Comparison of ENCODE assay signal across 21 cellular contexts in genomic region chr12:79988368-79988767, GRCh38. TPM values are rescaled to one million over a fixed set of nuclear protein-coding genes. Genes with fewer than 3 reads are reported as not detected.
DNase-seq lines count a peak whose midpoint lies in the region; ATAC-seq and TF ChIP-seq lines count a peak whose summit lies in the region.
"Had no signal": no experiment of that assay in that cellular context is flagged by ENCODE, and none has a peak within 500 bp of the region (broad histone marks: within the 10 kb centered on the region; RNA-seq: fewer than 3 reads in every experiment).

No MANE protein-coding gene starts in this region.

- H3K4me3 Mint-ChIP-seq in effector memory CD8-positive, alpha-beta T cell: no peak overlapping the region
- H3K4me3 Mint-ChIP-seq: activated naive CD8-positive, alpha-beta T cell treated with anti-CD3 and anti-CD28 coated beads for 36 hours; activated T-cell treated with anti-CD3 and anti-CD28 coated beads, Interleukin-2, amount 50 U/mL, for 24 hours; naive B cell had no signal

- H3K27me3 Mint-ChIP-seq in effector memory CD8-positive, alpha-beta T cell: peaks cover 10 to 29% of the 10 kb centered on the region in 2 donors

- H3K27ac Mint-ChIP-seq in effector memory CD8-positive, alpha-beta T cell: no peak overlapping the region
- H3K27ac Mint-ChIP-seq: activated naive CD8-positive, alpha-beta T cell treated with anti-CD3 and anti-CD28 coated beads for 36 hours; activated T-cell treated with anti-CD3 and anti-CD28 coated beads, Interleukin-2, amount 50 U/mL, for 24 hours; naive B cell had no signal

- H3K4me3 ChIP-seq in cardiac fibroblast (replicated peaks in 1 of 2; ENCODE audit: low read depth in 2 of 2, low read length in 2 of 2): no peak overlapping the region
- H3K4me3 ChIP-seq in tibial nerve: no peak overlapping the region
- H3K4me3 ChIP-seq: sigmoid colon had no signal

- no peaks in the 10 kb centered on the region for H3K9me3 Mint-ChIP-seq in effector memory CD8-positive, alpha-beta T cell
- H3K9me3 Mint-ChIP-seq: activated naive CD8-positive, alpha-beta T cell treated with anti-CD3 and anti-CD28 coated beads for 36 hours; activated T-cell treated with anti-CD3 and anti-CD28 coated beads, Interleukin-2, amount 50 U/mL, for 24 hours; naive B cell had no signal

- H3K9me3 ChIP-seq in tibial nerve: no peaks in the 10 kb centered on the region
- H3K9me3 ChIP-seq: sigmoid colon had no signal

- H3K27me3 ChIP-seq in tibial nerve: no peaks in the 10 kb centered on the region
- H3K27me3 ChIP-seq: sigmoid colon had no signal

- H3K36me3 ChIP-seq in tibial nerve: no peaks in the 10 kb centered on the region
- H3K36me3 ChIP-seq: sigmoid colon had no signal

- no peaks in the 10 kb centered on the region for H3K4me1 ChIP-seq in tibial nerve
- H3K4me1 ChIP-seq: parathyroid adenoma had no signal

- TF ChIP-seq POLR2A in tibial nerve (IDR thresholded peaks at IDR 0.05): no peak

- ATAC-seq in omental fat pad (ENCODE audit: low FRiP score): peak; percentile 35
- no peak for ATAC-seq in effector memory CD8-positive, alpha-beta T cell (replicated peaks)
- ATAC-seq: esophagus mucosa had no signal

- H3K4me1 Mint-ChIP-seq in effector memory CD8-positive, alpha-beta T cell (ENCODE audit: low read depth in 2 of 2): peaks cover 2 to 4% of the 10 kb centered on the region in 2 donors
- H3K4me1 Mint-ChIP-seq: naive B cell had no signal

- TF ChIP-seq CTCF in cardiac fibroblast (IDR thresholded peaks at IDR 0.05; ENCODE audit: low read depth, low read length): no peak
- TF ChIP-seq CTCF in omental fat pad (IDR thresholded peaks at IDR 0.05): no peak
- TF ChIP-seq CTCF in tibial nerve (IDR thresholded peaks at IDR 0.05): no peak

- DNase-seq in EH (ENCODE audit: low read depth): peak; percentile 86
- peak; percentile 73 to 75 for DNase-seq in NCI-H526 (lab: John Stamatoyannopoulos, UW)
- peak; percentile 15 to 35 for DNase-seq in cardiac fibroblast (ENCODE audit: low read depth in 2 of 2)
- DNase-seq in omental fat pad (ENCODE audit: low spot score): no peak
- DNase-seq in SKM-1 treated with dmso at 0.1 percent for 144 hours (lab: John Stamatoyannopoulos, UW; ENCODE audit: unreplicated experiment): no peak
- DNase-seq in NCI-H524 treated with DMSO at 0.1 percent for 48 hours (lab: John Stamatoyannopoulos, UW): no peak
- DNase-seq in tibial nerve (ENCODE audit: low spot score in 2 of 2): no peak
- no peak for DNase-seq in effector memory CD8-positive, alpha-beta T cell
- DNase-seq: activated naive CD8-positive, alpha-beta T cell treated with anti-CD3 and anti-CD28 coated beads for 36 hours; activated T-cell treated with anti-CD3 and anti-CD28 coated beads, Interleukin-2, amount 50 U/mL, for 24 hours; caudate nucleus; GDM1; hippocampal formation; Karpas-422; kidney; naive B cell; NCI-H1417 treated with DMSO at 0.1 percent for 48 hours; sigmoid colon had no signal

- no peak overlapping the region for H3K27ac ChIP-seq in tibial nerve
- H3K27ac ChIP-seq: parathyroid adenoma, RWPE1, sigmoid colon had no signal

- H3K36me3 Mint-ChIP-seq in effector memory CD8-positive, alpha-beta T cell (ENCODE audit: insufficient read depth): no peaks in the 10 kb centered on the region
- H3K36me3 Mint-ChIP-seq: activated naive CD8-positive, alpha-beta T cell treated with anti-CD3 and anti-CD28 coated beads for 36 hours; naive B cell had no signal

- no peak for TF ChIP-seq EP300 in tibial nerve (IDR thresholded peaks at IDR 0.05)

RNA-seq across cellular contexts. Expression of gene PPP1R12A, which starts 53.5 kb away (rescaled TPM):
- total RNA-seq in omental fat pad (100 to 1,000 TPM in 1 of 4 donors, 10 to 100 TPM in 3; 49.3 to 153 (median 78.0) TPM), tibial nerve (100 to 1,000 TPM in 2 of 4 donors, 10 to 100 TPM in 2; 84.3 to 137 (median 99.6) TPM)

Comparison
In these comparisons a context has a peak if more than half of its experiments do, and no peak if none do; other contexts are left out.
1. DNase-seq: peak in EH (single experiment), NCI-H526 (2 of 2) and cardiac fibroblast (2 of 2); none in omental fat pad (single experiment), SKM-1 treated with dmso at 0.1 percent for 144 hours (single experiment), NCI-H524 treated with DMSO at 0.1 percent for 48 hours (single experiment), tibial nerve (0 of 2) and effector memory CD8-positive, alpha-beta T cell (0 of 3).